Comparison of ENCODE assay signal across 17 cellular contexts in the genomic region with DNA sequence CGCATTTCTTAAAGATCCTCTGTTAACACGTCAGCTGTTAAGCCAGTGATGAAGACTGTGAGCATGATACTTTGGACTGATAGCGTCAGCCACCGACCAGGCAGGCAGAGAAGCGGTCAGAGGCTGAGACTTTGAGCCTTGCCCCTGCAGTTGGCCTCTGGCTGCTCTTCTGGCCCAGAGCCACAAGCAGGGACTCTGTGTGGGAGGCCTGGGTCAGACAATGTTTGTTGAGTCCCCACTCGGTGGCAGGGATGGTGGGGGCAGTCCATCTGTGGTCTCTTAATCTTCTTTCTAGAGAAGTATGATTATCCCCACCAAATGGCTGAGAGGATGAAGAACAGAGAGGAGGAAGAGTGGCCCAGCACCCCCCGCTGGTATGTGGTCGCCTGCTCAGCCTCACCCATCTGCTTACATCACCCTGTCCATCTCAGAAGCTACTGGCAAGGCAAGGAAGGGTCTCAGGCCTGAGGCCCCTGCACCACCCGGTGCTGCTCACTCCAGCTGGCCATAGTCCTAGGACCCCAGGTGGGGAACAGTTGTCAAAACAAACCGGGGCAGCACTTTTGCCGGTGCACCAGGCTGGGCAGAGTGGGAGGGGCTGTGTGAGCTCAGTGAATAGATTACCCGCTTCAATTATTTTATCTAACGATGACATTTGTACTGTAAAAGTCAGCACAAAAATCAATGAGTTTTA.
DNase-seq lines count a peak whose midpoint lies in the region; ATAC-seq and TF ChIP-seq lines count a peak whose summit lies in the region.
"Had no signal": no experiment of that assay in that cellular context is flagged by ENCODE, and none has a peak within 500 bp of the region (broad histone marks: within the 10 kb centered on the region; RNA-seq: fewer than 3 reads in every experiment).

No MANE protein-coding gene starts in this region.

- TF ChIP-seq POLR2A in suprapubic skin (IDR thresholded peaks at IDR 0.05), result no peak

- H3K9me3 ChIP-seq in suprapubic skin, result no peaks in the 10 kb centered on the region
- H3K9me3 ChIP-seq: left ventricle myocardium inferior, SJSA1 had no signal

- no peaks in the 10 kb centered on the region for H3K36me3 ChIP-seq in suprapubic skin
- H3K36me3 ChIP-seq: left ventricle myocardium inferior, SJSA1 had no signal

- no peak overlapping the region for H3K27ac ChIP-seq in suprapubic skin
- H3K27ac ChIP-seq: KMS-11, left ventricle myocardium inferior, SJSA1 had no signal

- no peak overlapping the region for H3K4me3 ChIP-seq in suprapubic skin
- H3K4me3 ChIP-seq: left ventricle myocardium inferior, SJSA1 had no signal

- no peaks in the 10 kb centered on the region for H3K9me3 Mint-ChIP-seq in chondrocyte (ENCODE audit: low read depth)
- H3K9me3 Mint-ChIP-seq: H9; T-helper 2 cell treated with Interferon-gamma antibody and Interleukin-4, amounts not matched to agents 5 μg/mL and 100 μg/mL, for 36 hours had no signal

- peaks cover 2% of the 10 kb centered on the region for H3K27me3 Mint-ChIP-seq in chondrocyte (ENCODE audit: low read depth)

- DNase-seq in NCI-H69 (lab: John Stamatoyannopoulos, UW), result peak; percentile 22
- peak; percentile 71 for DNase-seq in chondrocyte (ENCODE audit: low spot score)
- peak; percentile 65 for DNase-seq in mesenteric fat pad (ENCODE audit: low spot score)
- DNase-seq in suprapubic skin (ENCODE audit: low spot score in 2 of 2), result peak; percentile 30 to 52
- DNase-seq in NCI-H1436 treated with DMSO at 0.1 percent for 48 hours (lab: John Stamatoyannopoulos, UW), result no peak
- no peak for DNase-seq in activated gamma-delta T cell treated with Interleukin-2 at 50 U/mL for 16 hours
- DNase-seq: activated naive CD4-positive, alpha-beta T cell; foreskin fibroblast; H9; left ventricle myocardium inferior; NCI-H1048; PC-3; stimulated activated CD8-positive, alpha-beta memory T cell treated with anti-CD3 and anti-CD28 coated beads, Interleukin-4, amount 100 ng/mL, for 48 hours had no signal

- H3K27ac Mint-ChIP-seq in chondrocyte (ENCODE audit: unreplicated experiment), result no peak overlapping the region
- H3K27ac Mint-ChIP-seq: T-helper 2 cell treated with Interferon-gamma antibody and Interleukin-4, amounts not matched to agents 5 μg/mL and 100 μg/mL, for 36 hours had no signal

- H3K4me3 Mint-ChIP-seq in chondrocyte (ENCODE audit: unreplicated experiment), result no peak overlapping the region
- H3K4me3 Mint-ChIP-seq: H9; T-helper 2 cell treated with Interferon-gamma antibody and Interleukin-4, amounts not matched to agents 5 μg/mL and 100 μg/mL, for 36 hours had no signal

- TF ChIP-seq EP300 in suprapubic skin (IDR thresholded peaks at IDR 0.05), result no peak

- ATAC-seq in HG03196 (IDR thresholded peaks at IDR 0.05; ENCODE audit: unreplicated experiment), result no peak
- ATAC-seq: PC-3 had no signal

- no peaks in the 10 kb centered on the region for H3K27me3 ChIP-seq in suprapubic skin
- H3K27me3 ChIP-seq: SJSA1 had no signal

- no peaks in the 10 kb centered on the region for H3K36me3 Mint-ChIP-seq in chondrocyte (ENCODE audit: low read depth)

- no peaks in the 10 kb centered on the region for H3K4me1 ChIP-seq in suprapubic skin
- H3K4me1 ChIP-seq: left ventricle myocardium inferior, SJSA1 had no signal

- WGBS in suprapubic skin, result 68% methylated on average over 10 of the region's 13 CpGs

- TF ChIP-seq CTCF in chondrocyte (IDR thresholded peaks at IDR 0.05) (no peak), suprapubic skin (IDR thresholded peaks at IDR 0.05) (no peak)

- H3K4me1 Mint-ChIP-seq in chondrocyte (ENCODE audit: low read depth), result no peaks in the 10 kb centered on the region

Comparison
In these comparisons a context has a peak if more than half of its experiments do, and no peak if none do; other contexts are left out.
1. DNase-seq: peak in NCI-H69 (single experiment), chondrocyte (single experiment), mesenteric fat pad (single experiment) and suprapubic skin (2 of 2); none in NCI-H1436 treated with DMSO at 0.1 percent for 48 hours (single experiment) and activated gamma-delta T cell treated with Interleukin-2 at 50 U/mL for 16 hours (single experiment).